2 cellular contexts compared by ENCODE assay signal in genomic region chr11:64253043-64253442, GRCh38.
A peak's percentile ranks its signal among the peaks of the same experiment; 100 is the strongest.
TF ChIP-seq lines count a peak whose summit lies in the region.

No MANE protein-coding gene starts in this region.

TF ChIP-seq in A549, 52 proteins besides CTCF, POLR2A, EP300 and RAD21:
- TF ChIP-seq USF2 (IDR thresholded peaks at IDR 0.05) (no peak), RCOR1 (IDR thresholded peaks at IDR 0.05; ENCODE audit: low read depth, low read length) (no peak), HOXA7 (CRISPR knock-in tag; IDR thresholded peaks at IDR 0.05) (no peak), KDM1A (IDR thresholded peaks at IDR 0.05; ENCODE audit: low read depth) (peak; percentile 74; the same call in 1 of the 2 replicates)

TF ChIP-seq in HCT116, 20 proteins besides CTCF, POLR2A, EP300 and RAD21:
- TF ChIP-seq CBX3 (IDR thresholded peaks at IDR 0.05; ENCODE audit: low read depth) (no peak), SIN3A (IDR thresholded peaks at IDR 0.05; ENCODE audit: low read depth) (no peak), POLR2AphosphoS5 (IDR thresholded peaks at IDR 0.05; ENCODE audit: low read depth, low read length) (no peak)
TF ChIP-seq in HCT116: peak in this region for 0.
